Comparison of ENCODE assay signal across 8 cellular contexts in genomic region chr4:184826315-184827266, GRCh38. TPM values are rescaled to one million over a fixed set of nuclear protein-coding genes. Genes with fewer than 3 reads are reported as not detected.
DNase-seq lines count a peak whose midpoint lies in the region; ATAC-seq, FAIRE-seq and TF ChIP-seq lines count a peak whose summit lies in the region.

No MANE protein-coding gene starts in this region.

- H3K18ac ChIP-seq in IMR-90 (ENCODE audit: low read depth, low read length): no peak overlapping the region

- no TSS peak for BruUV-seq in IMR-90 (replicated peaks; lab: Mats Ljungman, UMichigan)

- FAIRE-seq in H54 (lab: Jason Lieb, UNC): no peak

- DNase-seq in G401 (ENCODE audit: low spot score) (peak; percentile 35), IMR-90 (peak; percentile 16), testis (peak; percentile 45), H54 (ENCODE audit: insufficient read length, low spot score) (no peak)
- peak; percentile 51 for DNase-seq in activated CD4-positive, alpha-beta T cell treated with anti-CD3 and anti-CD28 coated beads, Interleukin-2, amount 10 ng/mL, durations not matched to agents 7 days and 5 days
- DNase-seq in natural killer cell treated with Interleukin-12 subunit alpha and Interleukin-12 subunit beta and Interleukin-15 and Interleukin-18, amount 100 ng/mL, for 72 hours (ENCODE audit: low spot score): peak; percentile 83

- peaks cover 8 to 18% of the 10 kb centered on the region in 2 experiments; a peak in 3 of 4 replicates for H3K79me1 ChIP-seq in IMR-90 (ENCODE audit: low read depth in 1 of 2, low read length in 2 of 2)

- no peak overlapping the region for H3K14ac ChIP-seq in IMR-90 (replicated peaks; ENCODE audit: low read depth, low read length)

- peaks cover 40% of the 10 kb centered on the region for H3K4me1 Mint-ChIP-seq in activated CD4-positive, alpha-beta T cell treated with anti-CD3 and anti-CD28 coated beads, Interleukin-2, amount 10 ng/mL, durations not matched to agents 7 days and 5 days
- H3K4me1 Mint-ChIP-seq in natural killer cell treated with Interleukin-12 subunit alpha and Interleukin-12 subunit beta and Interleukin-15 and Interleukin-18, amount 100 ng/mL, for 72 hours (ENCODE audit: low read depth in 2 of 2): peaks cover 31 to 33% of the 10 kb centered on the region in 2 donors

- no peaks in the 10 kb centered on the region for H3K36me3 ChIP-seq in IMR-90 (ENCODE audit: control insufficient read depth, insufficient read depth, low read length)
- H3K36me3 ChIP-seq in endocrine pancreas (ENCODE audit: control insufficient read depth, insufficient read depth, low read length): no peaks in the 10 kb centered on the region
- no peaks in the 10 kb centered on the region for H3K36me3 ChIP-seq in testis (ENCODE audit: low read depth, missing control alignments)

- TF ChIP-seq RAD21 in IMR-90 (IDR thresholded peaks at IDR 0.05; ENCODE audit: low read length): no peak

- no peak overlapping the region for H4K5ac ChIP-seq in IMR-90 (ENCODE audit: low read depth, low read length)

- no peak overlapping the region for H3K56ac ChIP-seq in IMR-90 (ENCODE audit: extremely low read depth, insufficient read depth, low read length)

- peaks cover 1% of the 10 kb centered on the region for H3K36me3 Mint-ChIP-seq in activated CD4-positive, alpha-beta T cell treated with anti-CD3 and anti-CD28 coated beads, Interleukin-2, amount 10 ng/mL, durations not matched to agents 7 days and 5 days (ENCODE audit: low read depth)
- H3K36me3 Mint-ChIP-seq in natural killer cell treated with Interleukin-12 subunit alpha and Interleukin-12 subunit beta and Interleukin-15 and Interleukin-18, amount 100 ng/mL, for 72 hours: peaks cover 7% of the 10 kb centered on the region

- H2BK5ac ChIP-seq in IMR-90 (ENCODE audit: low read depth, low read length, poor library complexity, severe bottlenecking): no peak overlapping the region

- peak; percentile 51 for ATAC-seq in GM21515 (IDR thresholded peaks at IDR 0.05; ENCODE audit: unreplicated experiment)
- ATAC-seq in IMR-90 (ENCODE audit: low read depth): peak; percentile 36
- peak; percentile 75 to 78 for ATAC-seq in natural killer cell treated with Interleukin-12 subunit alpha and Interleukin-12 subunit beta and Interleukin-15 and Interleukin-18, amount 100 ng/mL, for 72 hours

- H3K9me3 Mint-ChIP-seq in activated CD4-positive, alpha-beta T cell treated with anti-CD3 and anti-CD28 coated beads, Interleukin-2, amount 10 ng/mL, durations not matched to agents 7 days and 5 days: no peaks in the 10 kb centered on the region
- no peaks in the 10 kb centered on the region for H3K9me3 Mint-ChIP-seq in natural killer cell treated with Interleukin-12 subunit alpha and Interleukin-12 subunit beta and Interleukin-15 and Interleukin-18, amount 100 ng/mL, for 72 hours

- H3K27me3 Mint-ChIP-seq in activated CD4-positive, alpha-beta T cell treated with anti-CD3 and anti-CD28 coated beads, Interleukin-2, amount 10 ng/mL, durations not matched to agents 7 days and 5 days: peaks cover 13% of the 10 kb centered on the region
- peaks cover 7 to 9% of the 10 kb centered on the region in 2 donors for H3K27me3 Mint-ChIP-seq in natural killer cell treated with Interleukin-12 subunit alpha and Interleukin-12 subunit beta and Interleukin-15 and Interleukin-18, amount 100 ng/mL, for 72 hours

- H3K9me3 ChIP-seq in IMR-90 (ENCODE audit: control insufficient read depth, insufficient read depth, low read length): no peaks in the 10 kb centered on the region
- no peaks in the 10 kb centered on the region for H3K9me3 ChIP-seq in endocrine pancreas (ENCODE audit: control insufficient read depth, low read length)
- H3K9me3 ChIP-seq in testis: no peaks in the 10 kb centered on the region

- H3K9ac ChIP-seq in IMR-90 (ENCODE audit: low read depth, low read length): peak overlapping the region; percentile 41; the same call in 1 of the 2 replicates
- peak overlapping the region; percentile 47 for H3K9ac ChIP-seq in endocrine pancreas (ENCODE audit: control insufficient read depth, insufficient read depth, low read length)

- intact Hi-C loops in IMR-90 (cut with micrococcal nuclease): loop anchor here (5.0 kb wide), 2 partner anchors 79 to 564 kb away; no protein-coding TSS in a partner anchor
- intact Hi-C loops in testis (cut with DNase I; ENCODE audit: low total_unique reads): no loop called here

- H3K27ac ChIP-seq in IMR-90 (ENCODE audit: insufficient read depth, low read length): no peak overlapping the region; the same call in 1 of the 2 replicates
- peak overlapping the region; percentile 48 to 75 for H3K27ac ChIP-seq in testis

- peaks cover 2% of the 10 kb centered on the region; the same call in 1 of the 2 replicates for H3K4me1 ChIP-seq in IMR-90 (ENCODE audit: control insufficient read depth, insufficient read depth, low read length)
- no peaks in the 10 kb centered on the region for H3K4me1 ChIP-seq in endocrine pancreas (ENCODE audit: control insufficient read depth, insufficient read depth, low read length)
- H3K4me1 ChIP-seq in testis: peaks cover 7% of the 10 kb centered on the region

- no peak overlapping the region for H2BK20ac ChIP-seq in IMR-90 (ENCODE audit: low read depth, low read length)

- H3K4me3 ChIP-seq in IMR-90 (ENCODE audit: insufficient read depth, low read depth, low read length) (peak overlapping the region; percentile 61), endocrine pancreas (ENCODE audit: control insufficient read depth, insufficient read depth, low read length) (peak overlapping the region; percentile 28), testis (peak overlapping the region; percentile 78 to 81)

- H2AK5ac ChIP-seq in IMR-90 (ENCODE audit: low read depth, low read length): no peak overlapping the region

- dilution Hi-C loops in IMR-90 (cut with HindIII; ENCODE audit: low sequenced_read_pairs, unreplicated experiment): no loop called here

- H2AFZ ChIP-seq in IMR-90 (replicated peaks; ENCODE audit: low read length, poor library complexity): peak overlapping the region; percentile 97

- in situ Hi-C loops in G401 (cut with HindIII; ENCODE audit: low sequenced_read_pairs) (no loop called here), IMR-90 (cut with MboI; ENCODE audit: low sequenced_read_pairs) (no loop called here)

- no peak overlapping the region; the same call in 1 of the 2 replicates for H3K4ac ChIP-seq in IMR-90 (ENCODE audit: low read depth, low read length)

- H4K20me1 ChIP-seq in IMR-90 (ENCODE audit: insufficient read depth, low read length): 0 out of 2 replicates have a peak, but pooled peaks cover 6% of the 10 kb centered on the region

- no peak overlapping the region for H4K91ac ChIP-seq in IMR-90 (ENCODE audit: insufficient read depth, low read depth, low read length)

- H2BK15ac ChIP-seq in IMR-90 (ENCODE audit: low read depth, low read length): no peak overlapping the region

- CTCF ChIA-PET in IMR-90 (lab: Yijun Ruan, JAX): no interaction called here
- CTCF ChIA-PET in activated CD4-positive, alpha-beta T cell treated with anti-CD3 and anti-CD28 coated beads, Interleukin-2, amount 10 ng/mL, durations not matched to agents 7 days and 5 days (lab: Charles Lee): interaction anchor here (2.4 kb wide), 1 partner anchor 12 kb away, joined by 12 read pairs; no protein-coding TSS in a partner anchor

- 0 out of 2 replicates have a peak overlapping the region, but pooled peaks have one; percentile 15 for H2BK120ac ChIP-seq in IMR-90 (ENCODE audit: low read depth, low read length)

- peak overlapping the region; percentile 84 for H3K4me3 Mint-ChIP-seq in activated CD4-positive, alpha-beta T cell treated with anti-CD3 and anti-CD28 coated beads, Interleukin-2, amount 10 ng/mL, durations not matched to agents 7 days and 5 days
- H3K4me3 Mint-ChIP-seq in natural killer cell treated with Interleukin-12 subunit alpha and Interleukin-12 subunit beta and Interleukin-15 and Interleukin-18, amount 100 ng/mL, for 72 hours: peak overlapping the region; percentile 96

- peaks cover 4% of the 10 kb centered on the region; the same call in 1 of the 2 replicates for H3K9me1 ChIP-seq in IMR-90 (ENCODE audit: insufficient read depth, low read length)

- POLR2A ChIA-PET in IMR-90 (lab: Charles Lee; ENCODE audit: unreplicated experiment): no interaction called here
- POLR2A ChIA-PET in activated CD4-positive, alpha-beta T cell treated with anti-CD3 and anti-CD28 coated beads, Interleukin-2, amount 10 ng/mL, durations not matched to agents 7 days and 5 days (lab: Charles Lee): interaction anchor here (0.8 kb wide), 1 partner anchor 592 kb away, joined by 5 read pairs; no protein-coding TSS in a partner anchor

- peak overlapping the region; percentile 68 for H3K4me2 ChIP-seq in IMR-90 (ENCODE audit: low read depth, low read length)

- 9% methylated on average over 31 of the region's 50 CpGs; no CpG with 5 or more reads in 1 of the 2 experiments for WGBS in IMR-90 (ENCODE audit: extremely low coverage in 2 of 2, insufficient read length in 1 of 2), 2 experiments
- WGBS in testis, 2 donors: 15 to 21% methylated on average over 21 to 40 of the region's 50 CpGs

- peak overlapping the region in 1 of 2 experiments; percentile 10; a peak in 1 of 4 replicates for H4K8ac ChIP-seq in IMR-90 (ENCODE audit: low read depth in 2 of 2, low read length in 2 of 2)

- H2AK9ac ChIP-seq in IMR-90 (replicated peaks; ENCODE audit: low read depth, low read length, poor library complexity): peak overlapping the region; percentile 77

- no peak overlapping the region for H3K23ac ChIP-seq in IMR-90 (ENCODE audit: low read depth, low read length)

- TF ChIP-seq CTCF in IMR-90 (conservative IDR thresholded peaks at IDR 0.05; ENCODE audit: low read depth, low read length) (no peak), testis (IDR thresholded peaks at IDR 0.05) (no peak)

- H3K27me3 ChIP-seq in IMR-90 (ENCODE audit: control insufficient read depth, insufficient read depth, low read length) (peaks cover 5% of the 10 kb centered on the region; the same call in 1 of the 2 replicates), endocrine pancreas (ENCODE audit: control insufficient read depth, insufficient read depth, low read length) (no peaks in the 10 kb centered on the region), testis (no peaks in the 10 kb centered on the region)

- TF ChIP-seq POLR2A in IMR-90 (IDR thresholded peaks at IDR 0.05; ENCODE audit: low read depth, low read length) (no peak), testis (IDR thresholded peaks at IDR 0.05) (no peak), H54 (IDR thresholded peaks at IDR 0.05; ENCODE audit: low read depth, low read length) (no peak)

- H3K27ac Mint-ChIP-seq in activated CD4-positive, alpha-beta T cell treated with anti-CD3 and anti-CD28 coated beads, Interleukin-2, amount 10 ng/mL, durations not matched to agents 7 days and 5 days: peak overlapping the region; percentile 89
- peak overlapping the region; percentile 83 to 86 for H3K27ac Mint-ChIP-seq in natural killer cell treated with Interleukin-12 subunit alpha and Interleukin-12 subunit beta and Interleukin-15 and Interleukin-18, amount 100 ng/mL, for 72 hours

RNA-seq across cellular contexts. Expression of gene ACSL1, which starts 0.8 kb away (rescaled TPM):
- 3.8 and 5.3 TPM in 2 replicates for total RNA-seq in G401 (2014; rRNA removed; shearing (Covaris generic))
- total RNA-seq in IMR-90 (2012; rRNA removed): 26.0 and 27.5 TPM in 2 replicates
- polyA plus RNA-seq in IMR-90 (2012; rRNA removed): 9.8 and 14.4 TPM in 2 replicates
- polyA plus RNA-seq in IMR-90 (2012; cell fraction: cytosol; rRNA removed): 5.3 and 8.6 TPM in 2 replicates
- 5.3 and 12.8 TPM in 2 replicates for polyA plus RNA-seq in IMR-90 (2012; cell fraction: nucleus; rRNA removed; ENCODE audit: low replicate concordance)
- 10 to 100 TPM; 14.5 to 15.4 TPM for total RNA-seq in activated CD4-positive, alpha-beta T cell treated with anti-CD3 and anti-CD28 coated beads, Interleukin-2, amount 10 ng/mL, durations not matched to agents 7 days and 5 days
- total RNA-seq in natural killer cell treated with Interleukin-12 subunit alpha and Interleukin-12 subunit beta and Interleukin-15 and Interleukin-18, amount 100 ng/mL, for 72 hours: 100 to 1,000 TPM; 110 to 111 TPM
- 10 to 100 TPM; 31.6 to 59.8 TPM for total RNA-seq in testis
- 81.8 TPM for polyA plus RNA-seq in testis (ENCODE audit: insufficient read depth, low read depth, low replicate concordance)

Comparison
In these comparisons a context has a peak if more than half of its experiments do, and no peak if none do; other contexts are left out.
1. H3K4me3 ChIP-seq: peak in every context shown above with its lines; median percentile 80 in testis; 61 in IMR-90; 28 in endocrine pancreas.